In the genomic region with DNA sequence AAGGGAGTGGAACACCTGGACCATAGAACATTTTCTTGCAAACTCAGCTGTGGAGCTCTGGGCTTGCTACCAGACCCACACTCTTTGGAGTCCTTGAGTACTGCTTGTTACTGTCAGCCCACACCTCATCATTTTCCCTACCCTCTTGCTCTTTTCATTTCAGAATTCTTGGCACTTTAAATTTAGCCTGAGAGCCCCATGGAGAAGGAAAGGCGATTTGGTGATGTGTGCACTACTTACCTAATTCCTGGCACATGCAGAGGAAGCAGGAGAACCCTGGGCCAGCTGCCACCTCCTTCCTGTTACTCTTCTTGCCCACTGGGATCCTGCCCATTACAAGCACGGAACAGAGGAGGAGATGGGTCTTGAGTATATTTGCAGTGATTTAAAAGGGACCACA, we compare ENCODE assay signal across 1 cellular context.
TF ChIP-seq lines count a peak whose summit lies in the region.

No MANE protein-coding gene starts in this region.

TF ChIP-seq in WTC11, 78 proteins besides CTCF, POLR2A, EP300 and RAD21 (continued from another document):
- TF ChIP-seq, protein P1, sequence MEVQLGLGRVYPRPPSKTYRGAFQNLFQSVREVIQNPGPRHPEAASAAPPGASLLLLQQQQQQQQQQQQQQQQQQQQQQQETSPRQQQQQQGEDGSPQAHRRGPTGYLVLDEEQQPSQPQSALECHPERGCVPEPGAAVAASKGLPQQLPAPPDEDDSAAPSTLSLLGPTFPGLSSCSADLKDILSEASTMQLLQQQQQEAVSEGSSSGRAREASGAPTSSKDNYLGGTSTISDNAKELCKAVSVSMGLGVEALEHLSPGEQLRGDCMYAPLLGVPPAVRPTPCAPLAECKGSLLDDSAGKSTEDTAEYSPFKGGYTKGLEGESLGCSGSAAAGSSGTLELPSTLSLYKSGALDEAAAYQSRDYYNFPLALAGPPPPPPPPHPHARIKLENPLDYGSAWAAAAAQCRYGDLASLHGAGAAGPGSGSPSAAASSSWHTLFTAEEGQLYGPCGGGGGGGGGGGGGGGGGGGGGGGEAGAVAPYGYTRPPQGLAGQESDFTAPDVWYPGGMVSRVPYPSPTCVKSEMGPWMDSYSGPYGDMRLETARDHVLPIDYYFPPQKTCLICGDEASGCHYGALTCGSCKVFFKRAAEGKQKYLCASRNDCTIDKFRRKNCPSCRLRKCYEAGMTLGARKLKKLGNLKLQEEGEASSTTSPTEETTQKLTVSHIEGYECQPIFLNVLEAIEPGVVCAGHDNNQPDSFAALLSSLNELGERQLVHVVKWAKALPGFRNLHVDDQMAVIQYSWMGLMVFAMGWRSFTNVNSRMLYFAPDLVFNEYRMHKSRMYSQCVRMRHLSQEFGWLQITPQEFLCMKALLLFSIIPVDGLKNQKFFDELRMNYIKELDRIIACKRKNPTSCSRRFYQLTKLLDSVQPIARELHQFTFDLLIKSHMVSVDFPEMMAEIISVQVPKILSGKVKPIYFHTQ (CRISPR knock-in tag; IDR thresholded peaks at IDR 0.05): no peak
- no peak for TF ChIP-seq JAZF1 (CRISPR knock-in tag; IDR thresholded peaks at IDR 0.05)
